1 cellular context compared by ENCODE assay signal in the genomic region with DNA sequence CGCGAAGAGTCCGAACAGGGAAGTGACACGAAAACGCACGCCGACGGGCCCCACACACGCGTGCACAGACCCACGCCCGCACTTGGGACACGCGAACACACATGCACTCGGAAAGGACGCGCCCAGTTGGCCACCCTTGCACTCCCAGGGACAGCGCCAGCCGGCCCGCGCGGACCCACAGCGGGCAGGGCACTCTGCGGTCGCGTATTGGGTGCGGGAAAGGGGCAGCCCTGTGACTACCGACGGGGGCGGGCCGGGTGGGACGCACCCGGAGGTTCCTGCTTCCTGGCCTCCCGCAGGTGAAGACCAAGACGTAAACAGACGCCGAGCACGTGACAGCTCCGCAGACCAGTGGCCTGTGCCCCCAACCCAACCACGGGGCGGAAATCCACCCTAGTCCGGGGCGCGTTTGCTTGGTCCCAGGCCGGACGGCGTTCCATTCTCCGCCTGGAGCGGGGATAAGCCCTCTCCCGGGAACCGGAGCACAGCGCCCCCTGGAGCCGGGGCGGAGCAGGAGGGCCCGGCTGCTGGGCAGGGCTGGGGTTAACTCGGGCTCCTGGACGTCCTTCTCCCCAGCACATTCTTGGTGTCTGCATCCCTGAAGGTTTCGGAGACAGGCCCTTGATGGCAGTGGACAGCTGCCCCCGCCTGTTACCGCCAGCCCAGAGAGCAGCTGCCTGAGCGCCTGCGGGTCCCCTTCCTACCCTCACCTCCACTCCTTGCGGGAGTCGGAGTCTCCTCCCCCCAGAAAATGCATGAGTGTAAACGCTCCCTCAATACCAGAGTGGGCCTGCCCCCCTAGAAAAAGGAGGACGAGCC.
TF ChIP-seq lines count a peak whose summit lies in the region.

No MANE protein-coding gene starts in this region.

TF ChIP-seq in HepG2, 621 proteins besides CTCF, POLR2A, EP300 and RAD21 (continued from another document and continues in another):
- TF ChIP-seq, protein P1, sequence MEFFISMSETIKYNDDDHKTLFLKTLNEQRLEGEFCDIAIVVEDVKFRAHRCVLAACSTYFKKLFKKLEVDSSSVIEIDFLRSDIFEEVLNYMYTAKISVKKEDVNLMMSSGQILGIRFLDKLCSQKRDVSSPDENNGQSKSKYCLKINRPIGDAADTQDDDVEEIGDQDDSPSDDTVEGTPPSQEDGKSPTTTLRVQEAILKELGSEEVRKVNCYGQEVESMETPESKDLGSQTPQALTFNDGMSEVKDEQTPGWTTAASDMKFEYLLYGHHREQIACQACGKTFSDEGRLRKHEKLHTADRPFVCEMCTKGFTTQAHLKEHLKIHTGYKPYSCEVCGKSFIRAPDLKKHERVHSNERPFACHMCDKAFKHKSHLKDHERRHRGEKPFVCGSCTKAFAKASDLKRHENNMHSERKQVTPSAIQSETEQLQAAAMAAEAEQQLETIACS (CRISPR knock-in tag; IDR thresholded peaks at IDR 0.05) = no peak
- TF ChIP-seq HNRNPLL (IDR thresholded peaks at IDR 0.05; ENCODE audit: low read depth, low read length, poor library complexity, severe bottlenecking) = peak; percentile 75
- TF ChIP-seq RXRB (CRISPR knock-in tag; IDR thresholded peaks at IDR 0.05; ENCODE audit: borderline replicate concordance) = peak; percentile 42; the same call in 1 of the 2 replicates
- no peak for TF ChIP-seq GLI4 (CRISPR knock-in tag; IDR thresholded peaks at IDR 0.05; ENCODE audit: borderline replicate concordance)
- TF ChIP-seq ZNF713 (CRISPR knock-in tag; IDR thresholded peaks at IDR 0.05) = no peak
- TF ChIP-seq, protein P2, sequence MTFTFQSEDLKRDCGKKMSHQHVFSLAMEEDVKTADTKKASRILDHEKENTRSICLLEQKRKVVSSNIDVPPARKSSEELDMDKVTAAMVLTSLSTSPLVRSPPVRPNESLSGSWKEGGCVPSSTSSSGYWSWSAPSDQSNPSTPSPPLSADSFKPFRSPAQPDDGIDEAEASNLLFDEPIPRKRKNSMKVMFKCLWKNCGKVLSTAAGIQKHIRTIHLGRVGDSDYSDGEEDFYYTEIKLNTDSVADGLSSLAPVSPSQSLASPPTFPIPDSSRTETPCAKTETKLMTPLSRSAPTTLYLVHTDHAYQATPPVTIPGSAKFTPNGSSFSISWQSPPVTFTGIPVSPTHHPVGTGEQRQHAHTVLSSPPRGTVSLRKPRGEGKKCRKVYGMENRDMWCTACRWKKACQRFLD (CRISPR knock-in tag; IDR thresholded peaks at IDR 0.05; ENCODE audit: borderline replicate concordance) = no peak
- 0 out of 2 replicates have a peak, but pooled peaks have one; percentile 66 for TF ChIP-seq KAT7 (CRISPR knock-in tag; IDR thresholded peaks at IDR 0.05; ENCODE audit: borderline replicate concordance)
- TF ChIP-seq, protein P3, sequence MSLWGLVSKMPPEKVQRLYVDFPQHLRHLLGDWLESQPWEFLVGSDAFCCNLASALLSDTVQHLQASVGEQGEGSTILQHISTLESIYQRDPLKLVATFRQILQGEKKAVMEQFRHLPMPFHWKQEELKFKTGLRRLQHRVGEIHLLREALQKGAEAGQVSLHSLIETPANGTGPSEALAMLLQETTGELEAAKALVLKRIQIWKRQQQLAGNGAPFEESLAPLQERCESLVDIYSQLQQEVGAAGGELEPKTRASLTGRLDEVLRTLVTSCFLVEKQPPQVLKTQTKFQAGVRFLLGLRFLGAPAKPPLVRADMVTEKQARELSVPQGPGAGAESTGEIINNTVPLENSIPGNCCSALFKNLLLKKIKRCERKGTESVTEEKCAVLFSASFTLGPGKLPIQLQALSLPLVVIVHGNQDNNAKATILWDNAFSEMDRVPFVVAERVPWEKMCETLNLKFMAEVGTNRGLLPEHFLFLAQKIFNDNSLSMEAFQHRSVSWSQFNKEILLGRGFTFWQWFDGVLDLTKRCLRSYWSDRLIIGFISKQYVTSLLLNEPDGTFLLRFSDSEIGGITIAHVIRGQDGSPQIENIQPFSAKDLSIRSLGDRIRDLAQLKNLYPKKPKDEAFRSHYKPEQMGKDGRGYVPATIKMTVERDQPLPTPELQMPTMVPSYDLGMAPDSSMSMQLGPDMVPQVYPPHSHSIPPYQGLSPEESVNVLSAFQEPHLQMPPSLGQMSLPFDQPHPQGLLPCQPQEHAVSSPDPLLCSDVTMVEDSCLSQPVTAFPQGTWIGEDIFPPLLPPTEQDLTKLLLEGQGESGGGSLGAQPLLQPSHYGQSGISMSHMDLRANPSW (CRISPR knock-in tag; IDR thresholded peaks at IDR 0.05; ENCODE audit: borderline replicate concordance) = no peak
- TF ChIP-seq SOX13 (IDR thresholded peaks at IDR 0.05) = no peak
- no peak; a peak in 1 of 4 replicates for TF ChIP-seq SOX13 (CRISPR knock-in tag; conservative IDR thresholded peaks at IDR 0.05 in 1 of 2, IDR thresholded peaks at IDR 0.05 in 1 of 2)
- no peak for TF ChIP-seq SP4 (CRISPR knock-in tag; IDR thresholded peaks at IDR 0.05)
- no peak for TF ChIP-seq ZSCAN29 (CRISPR knock-in tag; conservative IDR thresholded peaks at IDR 0.05)
- TF ChIP-seq LCORL (IDR thresholded peaks at IDR 0.05) = no peak
- peak; percentile 36; the same call in 1 of the 2 replicates for TF ChIP-seq LCORL (CRISPR knock-in tag; IDR thresholded peaks at IDR 0.05)
- TF ChIP-seq PPARG (CRISPR knock-in tag; conservative IDR thresholded peaks at IDR 0.05) = no peak
- TF ChIP-seq, protein P4, sequence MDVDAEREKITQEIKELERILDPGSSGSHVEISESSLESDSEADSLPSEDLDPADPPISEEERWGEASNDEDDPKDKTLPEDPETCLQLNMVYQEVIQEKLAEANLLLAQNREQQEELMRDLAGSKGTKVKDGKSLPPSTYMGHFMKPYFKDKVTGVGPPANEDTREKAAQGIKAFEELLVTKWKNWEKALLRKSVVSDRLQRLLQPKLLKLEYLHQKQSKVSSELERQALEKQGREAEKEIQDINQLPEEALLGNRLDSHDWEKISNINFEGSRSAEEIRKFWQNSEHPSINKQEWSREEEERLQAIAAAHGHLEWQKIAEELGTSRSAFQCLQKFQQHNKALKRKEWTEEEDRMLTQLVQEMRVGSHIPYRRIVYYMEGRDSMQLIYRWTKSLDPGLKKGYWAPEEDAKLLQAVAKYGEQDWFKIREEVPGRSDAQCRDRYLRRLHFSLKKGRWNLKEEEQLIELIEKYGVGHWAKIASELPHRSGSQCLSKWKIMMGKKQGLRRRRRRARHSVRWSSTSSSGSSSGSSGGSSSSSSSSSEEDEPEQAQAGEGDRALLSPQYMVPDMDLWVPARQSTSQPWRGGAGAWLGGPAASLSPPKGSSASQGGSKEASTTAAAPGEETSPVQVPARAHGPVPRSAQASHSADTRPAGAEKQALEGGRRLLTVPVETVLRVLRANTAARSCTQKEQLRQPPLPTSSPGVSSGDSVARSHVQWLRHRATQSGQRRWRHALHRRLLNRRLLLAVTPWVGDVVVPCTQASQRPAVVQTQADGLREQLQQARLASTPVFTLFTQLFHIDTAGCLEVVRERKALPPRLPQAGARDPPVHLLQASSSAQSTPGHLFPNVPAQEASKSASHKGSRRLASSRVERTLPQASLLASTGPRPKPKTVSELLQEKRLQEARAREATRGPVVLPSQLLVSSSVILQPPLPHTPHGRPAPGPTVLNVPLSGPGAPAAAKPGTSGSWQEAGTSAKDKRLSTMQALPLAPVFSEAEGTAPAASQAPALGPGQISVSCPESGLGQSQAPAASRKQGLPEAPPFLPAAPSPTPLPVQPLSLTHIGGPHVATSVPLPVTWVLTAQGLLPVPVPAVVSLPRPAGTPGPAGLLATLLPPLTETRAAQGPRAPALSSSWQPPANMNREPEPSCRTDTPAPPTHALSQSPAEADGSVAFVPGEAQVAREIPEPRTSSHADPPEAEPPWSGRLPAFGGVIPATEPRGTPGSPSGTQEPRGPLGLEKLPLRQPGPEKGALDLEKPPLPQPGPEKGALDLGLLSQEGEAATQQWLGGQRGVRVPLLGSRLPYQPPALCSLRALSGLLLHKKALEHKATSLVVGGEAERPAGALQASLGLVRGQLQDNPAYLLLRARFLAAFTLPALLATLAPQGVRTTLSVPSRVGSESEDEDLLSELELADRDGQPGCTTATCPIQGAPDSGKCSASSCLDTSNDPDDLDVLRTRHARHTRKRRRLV (CRISPR knock-in tag; IDR thresholded peaks at IDR 0.05) = 0 out of 2 replicates have a peak, but pooled peaks have one; percentile 25
- TF ChIP-seq GABPB1 (CRISPR knock-in tag; IDR thresholded peaks at IDR 0.05) = peak; percentile 73
- no peak for TF ChIP-seq NR2F1 (CRISPR knock-in tag; IDR thresholded peaks at IDR 0.05)
- TF ChIP-seq MLLT10 (CRISPR knock-in tag; IDR thresholded peaks at IDR 0.05) = no peak
- TF ChIP-seq TCF7 (IDR thresholded peaks at IDR 0.05; ENCODE audit: low read depth) = no peak
- TF ChIP-seq, protein P5, sequence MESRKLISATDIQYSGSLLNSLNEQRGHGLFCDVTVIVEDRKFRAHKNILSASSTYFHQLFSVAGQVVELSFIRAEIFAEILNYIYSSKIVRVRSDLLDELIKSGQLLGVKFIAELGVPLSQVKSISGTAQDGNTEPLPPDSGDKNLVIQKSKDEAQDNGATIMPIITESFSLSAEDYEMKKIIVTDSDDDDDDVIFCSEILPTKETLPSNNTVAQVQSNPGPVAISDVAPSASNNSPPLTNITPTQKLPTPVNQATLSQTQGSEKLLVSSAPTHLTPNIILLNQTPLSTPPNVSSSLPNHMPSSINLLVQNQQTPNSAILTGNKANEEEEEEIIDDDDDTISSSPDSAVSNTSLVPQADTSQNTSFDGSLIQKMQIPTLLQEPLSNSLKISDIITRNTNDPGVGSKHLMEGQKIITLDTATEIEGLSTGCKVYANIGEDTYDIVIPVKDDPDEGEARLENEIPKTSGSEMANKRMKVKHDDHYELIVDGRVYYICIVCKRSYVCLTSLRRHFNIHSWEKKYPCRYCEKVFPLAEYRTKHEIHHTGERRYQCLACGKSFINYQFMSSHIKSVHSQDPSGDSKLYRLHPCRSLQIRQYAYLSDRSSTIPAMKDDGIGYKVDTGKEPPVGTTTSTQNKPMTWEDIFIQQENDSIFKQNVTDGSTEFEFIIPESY (CRISPR knock-in tag; IDR thresholded peaks at IDR 0.05) = no peak; the same call in 1 of the 2 replicates
- TF ChIP-seq ZNF33A (CRISPR knock-in tag; IDR thresholded peaks at IDR 0.05; ENCODE audit: borderline replicate concordance) = no peak
- TF ChIP-seq TSC22D2 (CRISPR knock-in tag; IDR thresholded peaks at IDR 0.05; ENCODE audit: borderline replicate concordance) = peak; percentile 60; the same call in 1 of the 2 replicates
- TF ChIP-seq MTF1 (CRISPR knock-in tag; IDR thresholded peaks at IDR 0.05) = no peak
- TF ChIP-seq ZNF615 (CRISPR knock-in tag; IDR thresholded peaks at IDR 0.05; ENCODE audit: borderline replicate concordance) = 0 out of 2 replicates have a peak, but pooled peaks have one; percentile 48
- TF ChIP-seq POLR2AphosphoS2 (IDR thresholded peaks at IDR 0.05; ENCODE audit: low read depth, low read length) = no peak
- TF ChIP-seq DR1 (CRISPR knock-in tag; IDR thresholded peaks at IDR 0.05) = 0 out of 2 replicates have a peak, but pooled peaks have one; percentile 34
- no peak for TF ChIP-seq ZNF138 (CRISPR knock-in tag; IDR thresholded peaks at IDR 0.05; ENCODE audit: low read depth)
- TF ChIP-seq, protein P6, sequence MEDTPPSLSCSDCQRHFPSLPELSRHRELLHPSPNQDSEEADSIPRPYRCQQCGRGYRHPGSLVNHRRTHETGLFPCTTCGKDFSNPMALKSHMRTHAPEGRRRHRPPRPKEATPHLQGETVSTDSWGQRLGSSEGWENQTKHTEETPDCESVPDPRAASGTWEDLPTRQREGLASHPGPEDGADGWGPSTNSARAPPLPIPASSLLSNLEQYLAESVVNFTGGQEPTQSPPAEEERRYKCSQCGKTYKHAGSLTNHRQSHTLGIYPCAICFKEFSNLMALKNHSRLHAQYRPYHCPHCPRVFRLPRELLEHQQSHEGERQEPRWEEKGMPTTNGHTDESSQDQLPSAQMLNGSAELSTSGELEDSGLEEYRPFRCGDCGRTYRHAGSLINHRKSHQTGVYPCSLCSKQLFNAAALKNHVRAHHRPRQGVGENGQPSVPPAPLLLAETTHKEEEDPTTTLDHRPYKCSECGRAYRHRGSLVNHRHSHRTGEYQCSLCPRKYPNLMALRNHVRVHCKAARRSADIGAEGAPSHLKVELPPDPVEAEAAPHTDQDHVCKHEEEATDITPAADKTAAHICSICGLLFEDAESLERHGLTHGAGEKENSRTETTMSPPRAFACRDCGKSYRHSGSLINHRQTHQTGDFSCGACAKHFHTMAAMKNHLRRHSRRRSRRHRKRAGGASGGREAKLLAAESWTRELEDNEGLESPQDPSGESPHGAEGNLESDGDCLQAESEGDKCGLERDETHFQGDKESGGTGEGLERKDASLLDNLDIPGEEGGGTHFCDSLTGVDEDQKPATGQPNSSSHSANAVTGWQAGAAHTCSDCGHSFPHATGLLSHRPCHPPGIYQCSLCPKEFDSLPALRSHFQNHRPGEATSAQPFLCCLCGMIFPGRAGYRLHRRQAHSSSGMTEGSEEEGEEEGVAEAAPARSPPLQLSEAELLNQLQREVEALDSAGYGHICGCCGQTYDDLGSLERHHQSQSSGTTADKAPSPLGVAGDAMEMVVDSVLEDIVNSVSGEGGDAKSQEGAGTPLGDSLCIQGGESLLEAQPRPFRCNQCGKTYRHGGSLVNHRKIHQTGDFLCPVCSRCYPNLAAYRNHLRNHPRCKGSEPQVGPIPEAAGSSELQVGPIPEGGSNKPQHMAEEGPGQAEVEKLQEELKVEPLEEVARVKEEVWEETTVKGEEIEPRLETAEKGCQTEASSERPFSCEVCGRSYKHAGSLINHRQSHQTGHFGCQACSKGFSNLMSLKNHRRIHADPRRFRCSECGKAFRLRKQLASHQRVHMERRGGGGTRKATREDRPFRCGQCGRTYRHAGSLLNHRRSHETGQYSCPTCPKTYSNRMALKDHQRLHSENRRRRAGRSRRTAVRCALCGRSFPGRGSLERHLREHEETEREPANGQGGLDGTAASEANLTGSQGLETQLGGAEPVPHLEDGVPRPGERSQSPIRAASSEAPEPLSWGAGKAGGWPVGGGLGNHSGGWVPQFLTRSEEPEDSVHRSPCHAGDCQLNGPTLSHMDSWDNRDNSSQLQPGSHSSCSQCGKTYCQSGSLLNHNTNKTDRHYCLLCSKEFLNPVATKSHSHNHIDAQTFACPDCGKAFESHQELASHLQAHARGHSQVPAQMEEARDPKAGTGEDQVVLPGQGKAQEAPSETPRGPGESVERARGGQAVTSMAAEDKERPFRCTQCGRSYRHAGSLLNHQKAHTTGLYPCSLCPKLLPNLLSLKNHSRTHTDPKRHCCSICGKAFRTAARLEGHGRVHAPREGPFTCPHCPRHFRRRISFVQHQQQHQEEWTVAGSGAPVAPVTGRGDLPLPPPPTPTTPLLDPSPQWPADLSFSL (CRISPR knock-in tag; IDR thresholded peaks at IDR 0.05) = no peak
- TF ChIP-seq TBP (CRISPR knock-in tag; IDR thresholded peaks at IDR 0.05) = no peak
- no peak for TF ChIP-seq SMARCC2 (IDR thresholded peaks at IDR 0.05)
- TF ChIP-seq, protein P7, sequence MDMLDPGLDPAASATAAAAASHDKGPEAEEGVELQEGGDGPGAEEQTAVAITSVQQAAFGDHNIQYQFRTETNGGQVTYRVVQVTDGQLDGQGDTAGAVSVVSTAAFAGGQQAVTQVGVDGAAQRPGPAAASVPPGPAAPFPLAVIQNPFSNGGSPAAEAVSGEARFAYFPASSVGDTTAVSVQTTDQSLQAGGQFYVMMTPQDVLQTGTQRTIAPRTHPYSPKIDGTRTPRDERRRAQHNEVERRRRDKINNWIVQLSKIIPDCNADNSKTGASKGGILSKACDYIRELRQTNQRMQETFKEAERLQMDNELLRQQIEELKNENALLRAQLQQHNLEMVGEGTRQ (IDR thresholded peaks at IDR 0.05; ENCODE audit: low read depth, low read length) = peak; percentile 20; the same call in 1 of the 2 replicates
- TF ChIP-seq, protein P7 (CRISPR knock-in tag; IDR thresholded peaks at IDR 0.05; ENCODE audit: borderline replicate concordance) = peak; percentile 65; the same call in 1 of the 2 replicates
- no peak for TF ChIP-seq ZNF446 (CRISPR knock-in tag; IDR thresholded peaks at IDR 0.05)
